In the genomic region with DNA sequence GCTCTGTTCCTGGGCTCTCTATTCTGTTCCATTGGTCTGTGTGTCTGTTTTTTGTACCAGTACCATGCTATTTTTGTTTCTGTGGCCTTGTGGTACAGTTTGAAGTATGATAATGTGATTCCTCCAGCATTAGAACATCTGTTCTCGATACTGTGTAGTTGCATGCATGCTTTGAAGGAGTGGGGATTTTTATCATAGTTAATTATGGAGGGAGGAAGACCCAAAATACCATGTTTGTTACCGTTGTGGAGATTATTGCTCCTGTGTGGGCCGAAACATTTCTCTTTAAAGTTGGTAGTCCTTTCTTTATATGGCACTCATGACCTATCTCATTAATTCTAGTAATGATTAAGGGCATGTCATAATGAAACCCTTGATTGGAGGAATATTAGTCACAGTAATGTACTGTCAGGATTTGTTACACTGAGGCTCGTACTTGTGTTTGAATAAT, we compare ENCODE assay signal across 10 cellular contexts.
DNase-seq lines count a peak whose midpoint lies in the region; ATAC-seq lines count a peak whose summit lies in the region.
"Had no signal": no experiment of that assay in that cellular context is flagged by ENCODE, and none has a peak within 500 bp of the region (broad histone marks: within the 10 kb centered on the region; RNA-seq: fewer than 3 reads in every experiment).

No MANE protein-coding gene starts in this region.

- DNase-seq in right cardiac atrium (no peak), GF-D8 (lab: John Stamatoyannopoulos, UW) (no peak), T-helper 9 cell (no peak), dermis blood vessel endothelial cell (no peak)
- DNase-seq in NK-92 treated with Interleukin-12 subunit alpha and Interleukin-12 subunit beta, amount 100 ng/mL, for 24 hours (lab: John Stamatoyannopoulos, UW): no peak
- DNase-seq: activated effector memory CD4-positive, alpha-beta T cell treated with Interleukin-2 at 50 U/mL for 16 hours; sigmoid colon had no signal

- intact Hi-C loops in right cardiac atrium (cut with DNase I): no loop called here

- no peaks in the 10 kb centered on the region for H3K9me3 ChIP-seq in right cardiac atrium (ENCODE audit: control insufficient read depth, low read length)
- H3K9me3 ChIP-seq: sigmoid colon had no signal

- H3K4me1 ChIP-seq in right cardiac atrium (ENCODE audit: control insufficient read depth, insufficient read depth, low read length): peaks cover 7% of the 10 kb centered on the region

- H3K27ac ChIP-seq in right cardiac atrium (ENCODE audit: low read length): peak overlapping the region; percentile 64
- H3K27ac ChIP-seq: sigmoid colon had no signal

- WGBS in right cardiac atrium: 60% methylated on average over 4 of the region's 4 CpGs

- no peak overlapping the region for H3K4me3 ChIP-seq in right cardiac atrium (ENCODE audit: low read length)
- H3K4me3 ChIP-seq: sigmoid colon had no signal

- no peaks in the 10 kb centered on the region for H3K27me3 ChIP-seq in right cardiac atrium (ENCODE audit: control insufficient read depth, insufficient read depth)
- H3K27me3 ChIP-seq: sigmoid colon had no signal

- ATAC-seq in GM18520 (IDR thresholded peaks at IDR 0.05; ENCODE audit: unreplicated experiment) (peak; percentile 88), GM21576 (IDR thresholded peaks at IDR 0.05; ENCODE audit: unreplicated experiment) (peak; percentile 82), HG03558 (IDR thresholded peaks at IDR 0.05; ENCODE audit: extremely low read depth, unreplicated experiment) (peak; percentile 82), right cardiac atrium (peak in 1 of 2 donors; percentile 24)
